Comparison of ENCODE assay signal across 8 cellular contexts in genomic region chr14:103696466-103697071, GRCh38. TPM values are rescaled to one million over a fixed set of nuclear protein-coding genes. Genes with fewer than 3 reads are reported as not detected.
DNase-seq lines count a peak whose midpoint lies in the region; ATAC-seq, FAIRE-seq and TF ChIP-seq lines count a peak whose summit lies in the region.

No MANE protein-coding gene starts in this region.

- H2AFZ ChIP-seq in K562 (ENCODE audit: low read depth, low read length) = no peak overlapping the region

- H3K4me2 ChIP-seq in K562 (ENCODE audit: insufficient read depth, low read length) = no peak overlapping the region

- H4K20me1 ChIP-seq in K562 (replicated peaks; ENCODE audit: control insufficient read depth, insufficient read depth, low read length) = no peaks in the 10 kb centered on the region; the same call in 1 of the 2 replicates

- BruUV-seq in K562 (replicated peaks; lab: Mats Ljungman, UMichigan) = no TSS peak

- 61% methylated on average over 15 of the region's 17 CpGs for WGBS in K562 (ENCODE audit: insufficient coverage, low coverage, missing lambda C conversion rate)

- TF ChIP-seq CTCF in K562 (IDR thresholded peaks at IDR 0.05 in 2 of 3, conservative IDR thresholded peaks at IDR 0.05 in 1 of 3; ENCODE audit: insufficient read depth in 2 of 3, low read depth in 1 of 3, low read length in 3 of 3) (no peak), kidney (IDR thresholded peaks at IDR 0.05; ENCODE audit: borderline replicate concordance, extremely low read depth, insufficient read depth) (no peak)

- H3K4me3 ChIP-seq in K562 (no peak overlapping the region), kidney (ENCODE audit: low read length in 2 of 2) (no peak overlapping the region), stomach smooth muscle (ENCODE audit: low read length in 2 of 2) (peak overlapping the region in 1 of 2 donors; percentile 24)

- intact Hi-C loops in K562 (cut with micrococcal nuclease) = no loop called here
- intact Hi-C loops in kidney (cut with DNase I) = no loop called here

- peak in 2 of 3 experiments; percentile 30 to 57 for DNase-seq in NCI-H1417 (lab: John Stamatoyannopoulos, UW)
- DNase-seq in NCI-H1417 treated with DMSO at 0.1 percent for 48 hours (lab: John Stamatoyannopoulos, UW) = no peak
- DNase-seq in K562 (ENCODE audit: extremely low read depth in 1 of 4, low spot score in 3 of 4) = no peak
- peak; percentile 85 for DNase-seq in kidney
- no peak for DNase-seq in GM19238 (ENCODE audit: insufficient read length, low spot score)
- DNase-seq in NCI-H2196 (lab: John Stamatoyannopoulos, UW; ENCODE audit: unreplicated experiment) = no peak

- H3K36me3 ChIP-seq in K562 (ENCODE audit: control insufficient read depth, insufficient read depth, low read length) (peaks cover 78% of the 10 kb centered on the region; the same call in 2 of the 3 replicates), kidney (ENCODE audit: control insufficient read depth in 1 of 2, insufficient read depth in 2 of 2, low read length in 2 of 2) (peaks cover 8 to 26% of the 10 kb centered on the region in 2 donors), stomach smooth muscle (ENCODE audit: control insufficient read depth in 2 of 2, insufficient read depth in 2 of 2, low read length in 2 of 2) (peaks cover 31 to 36% of the 10 kb centered on the region in 2 donors)

- no peaks in the 10 kb centered on the region for H3K27me3 ChIP-seq in K562 (ENCODE audit: control insufficient read depth in 2 of 2, insufficient read depth in 2 of 2, low read length in 2 of 2)
- H3K27me3 ChIP-seq in stomach smooth muscle (ENCODE audit: control insufficient read depth in 1 of 2, insufficient read depth in 2 of 2, low read length in 2 of 2) = no peaks in the 10 kb centered on the region

- H3K79me2 ChIP-seq in K562 (ENCODE audit: control insufficient read depth, insufficient read depth, low read length) = no peaks in the 10 kb centered on the region

- peaks cover 0 to 31% of the 10 kb centered on the region in 2 experiments; a peak in 2 of 5 replicates for H3K4me1 ChIP-seq in K562 (replicated peaks in 1 of 2; ENCODE audit: control insufficient read depth in 2 of 2, insufficient read depth in 2 of 2, low read length in 2 of 2)
- H3K4me1 ChIP-seq in kidney (ENCODE audit: control insufficient read depth in 1 of 2, insufficient read depth in 1 of 2, low read depth in 1 of 2, low read length in 2 of 2) = peaks cover 6 to 9% of the 10 kb centered on the region in 2 donors
- H3K4me1 ChIP-seq in stomach smooth muscle (ENCODE audit: control insufficient read depth, insufficient read depth, low read length) = peaks cover 44% of the 10 kb centered on the region

- no peak; the same call in 1 of the 2 replicates for TF ChIP-seq POLR2A in K562 (conservative IDR thresholded peaks at IDR 0.05)

- TF ChIP-seq EP300 in K562 (IDR thresholded peaks at IDR 0.05; ENCODE audit: low read length) = no peak

- no peak for TF ChIP-seq RAD21 in K562 (CRISPR knock-in tag; conservative IDR thresholded peaks at IDR 0.05 in 1 of 2, IDR thresholded peaks at IDR 0.05 in 1 of 2)

- H3K9ac ChIP-seq in K562 (ENCODE audit: insufficient read depth in 1 of 2, low read depth in 2 of 2, low read length in 2 of 2) = peak overlapping the region in 1 of 2 experiments; percentile 6; a peak in 1 of 4 replicates
- no peak overlapping the region for H3K9ac ChIP-seq in kidney (ENCODE audit: low read length in 2 of 2)
- peak overlapping the region in 1 of 2 donors; percentile 13 for H3K9ac ChIP-seq in stomach smooth muscle (ENCODE audit: low read length in 2 of 2)

- H3K27ac ChIP-seq in K562 (ENCODE audit: extremely low read depth, low read depth, low read length) = no peak overlapping the region
- no peak overlapping the region for H3K27ac ChIP-seq in kidney (ENCODE audit: low read depth in 2 of 2, low read length in 2 of 2)
- peak overlapping the region; percentile 66 for H3K27ac ChIP-seq in stomach smooth muscle (ENCODE audit: low read length)

- POLR2A ChIA-PET in K562 (lab: Yijun Ruan, JAX) = interaction anchor here (0.8 kb wide), 2 partner anchors 8 to 46 kb away, joined by 3 to 5 read pairs; no protein-coding TSS in a partner anchor

- H3K9me3 ChIP-seq in K562 (replicated peaks; ENCODE audit: control insufficient read depth, insufficient read depth, low read depth, low read length) (no peaks in the 10 kb centered on the region), kidney (ENCODE audit: control insufficient read depth in 1 of 2, low read length in 2 of 2) (no peaks in the 10 kb centered on the region), stomach smooth muscle (ENCODE audit: control insufficient read depth in 2 of 2, low read length in 2 of 2) (no peaks in the 10 kb centered on the region)

- no peak for FAIRE-seq in K562 (lab: Jason Lieb, UNC)
- FAIRE-seq in kidney (lab: Jason Lieb, UNC) = no peak

- ATAC-seq in K562 = no peak; the same call in 2 of the 3 replicates
- ATAC-seq in HG02759 (IDR thresholded peaks at IDR 0.05; ENCODE audit: unreplicated experiment) = no peak

- no peaks in the 10 kb centered on the region for H3K9me1 ChIP-seq in K562 (ENCODE audit: control insufficient read depth, insufficient read depth, low read length)

- CTCF ChIA-PET in K562 (lab: Yijun Ruan, JAX; ENCODE audit: low intra/inter-chr PET ratio) = no interaction called here

- in situ Hi-C loops in K562 (cut with MboI) = no loop called here

TF ChIP-seq in K562, 482 proteins besides CTCF, POLR2A, EP300 and RAD21:
- TF ChIP-seq TFAP4 (CRISPR knock-in tag; IDR thresholded peaks at IDR 0.05; ENCODE audit: borderline replicate concordance) = peak; percentile 19; the same call in 1 of the 2 replicates
- no peak for TF ChIP-seq THRAP3 (IDR thresholded peaks at IDR 0.05; ENCODE audit: borderline replicate concordance)
- no peak for TF ChIP-seq CHD4 (IDR thresholded peaks at IDR 0.05; ENCODE audit: insufficient read depth, insufficient replicate concordance, low read depth, low read length, poor library complexity, severe bottlenecking)
- no peak for TF ChIP-seq ZNF444 (CRISPR knock-in tag; IDR thresholded peaks at IDR 0.05)
- peak; percentile 27 for TF ChIP-seq POLR2G (IDR thresholded peaks at IDR 0.05; ENCODE audit: low read depth, low read length)
- TF ChIP-seq PPARD (CRISPR knock-in tag; IDR thresholded peaks at IDR 0.05) = no peak

RNA-seq across cellular contexts. Expression of gene XRCC3, which starts 18.7 kb away (rescaled TPM):
- 101 and 113 TPM in 2 replicates for total RNA-seq in K562 (2011; cell fraction: chromatin; rRNA removed; ENCODE audit: low replicate concordance)
- 61.2 and 62.1 TPM in 2 replicates for total RNA-seq in K562 (2011; cell fraction: nucleolus; rRNA removed)
- 38.5 and 51.0 TPM in 2 replicates for total RNA-seq in K562 (2011; cell fraction: nucleoplasm; rRNA removed)
- total RNA-seq in K562 (2014; rRNA removed) (46.1 and 54.1 TPM in 2 replicates), K562 (2014; rRNA removed; fragmentation: Illumina TruSeq; extraction: Trizol) (30.2 TPM in 2 replicates), K562 (2015; rRNA removed; fragmentation: Illumina TruSeq; extraction: Trizol) (25.7 and 30.3 TPM in 2 replicates), K562 (2021) (38.2 and 41.3 TPM in 2 replicates), kidney (6.3 TPM)
- polyA plus RNA-seq in K562 (2011; rRNA removed) (19.0 and 24.3 TPM in 2 replicates), K562 (2014; fragmentation: Illumina TruSeq; extraction: Trizol) (44.5 and 59.3 TPM in 2 replicates), K562 (2014; fragmentation: Nextera tagmentation; extraction: Ambion mirVana) (under 1 TPM; 0.34 to 0.38 TPM), K562 (2014; rRNA removed) (39.9 and 44.1 TPM in 2 replicates), kidney (ENCODE audit: insufficient read depth, low read depth, low replicate concordance) (2.8 TPM)
- polyA plus RNA-seq in K562 (2011; cell fraction: cytosol; rRNA removed) = 25.1 and 35.1 TPM in 2 replicates
- polyA plus RNA-seq in K562 (2011; cell fraction: nucleus; rRNA removed) = 39.2 and 66.6 TPM in 2 replicates
- polyA plus RNA-seq in K562 (2012) = 27.2 and 37.1 TPM in 2 replicates
- polyA minus RNA-seq in K562 (2011; rRNA and poly(A)+ RNA removed) = 15.4 and 24.3 TPM in 2 replicates
- 17.7 and 17.8 TPM in 2 replicates for polyA minus RNA-seq in K562 (2011; cell fraction: cytosol; rRNA and poly(A)+ RNA removed)
- 19.2 and 19.5 TPM in 2 replicates for polyA minus RNA-seq in K562 (2011; cell fraction: nucleus; rRNA and poly(A)+ RNA removed)

RNA-seq across cellular contexts. Expression of gene ZFYVE21, which starts 19.0 kb away (rescaled TPM):
- 79.0 and 151 TPM in 2 replicates for total RNA-seq in K562 (2011; cell fraction: chromatin; rRNA removed; ENCODE audit: low replicate concordance)
- total RNA-seq in K562 (2011; cell fraction: nucleolus; rRNA removed) = 69.2 and 87.8 TPM in 2 replicates
- total RNA-seq in K562 (2011; cell fraction: nucleoplasm; rRNA removed) = 66.9 and 68.4 TPM in 2 replicates
- total RNA-seq in K562 (2014; rRNA removed) = 16.3 and 21.1 TPM in 2 replicates
- 9.9 and 11.8 TPM in 2 replicates for total RNA-seq in K562 (2014; rRNA removed; fragmentation: Illumina TruSeq; extraction: Trizol)
- total RNA-seq in K562 (2015; rRNA removed; fragmentation: Illumina TruSeq; extraction: Trizol) = 15.0 and 15.6 TPM in 2 replicates
- total RNA-seq in K562 (2021) = 17.1 and 18.0 TPM in 2 replicates
- 23.1 and 24.3 TPM in 2 replicates for polyA plus RNA-seq in K562 (2011; rRNA removed)
- polyA plus RNA-seq in K562 (2011; cell fraction: cytosol; rRNA removed) = 27.7 and 35.5 TPM in 2 replicates
- 44.1 and 51.8 TPM in 2 replicates for polyA plus RNA-seq in K562 (2011; cell fraction: nucleus; rRNA removed)
- polyA plus RNA-seq in K562 (2012) = 15.8 and 16.8 TPM in 2 replicates
- 11.9 and 14.4 TPM in 2 replicates for polyA plus RNA-seq in K562 (2014; fragmentation: Illumina TruSeq; extraction: Trizol)
- polyA plus RNA-seq in K562 (2014; fragmentation: Nextera tagmentation; extraction: Ambion mirVana) = 1 to 10 TPM in 1 of 2 experiments, under 1 TPM in 1; 0.90 to 2.8 TPM
- 23.1 and 25.5 TPM in 2 replicates for polyA plus RNA-seq in K562 (2014; rRNA removed)
- polyA minus RNA-seq in K562 (2011; rRNA and poly(A)+ RNA removed) = 9.3 and 9.5 TPM in 2 replicates
- polyA minus RNA-seq in K562 (2011; cell fraction: cytosol; rRNA and poly(A)+ RNA removed) = 17.4 and 20.7 TPM in 2 replicates
- 16.2 and 17.8 TPM in 2 replicates for polyA minus RNA-seq in K562 (2011; cell fraction: nucleus; rRNA and poly(A)+ RNA removed)
- 70.9 TPM for total RNA-seq in kidney
- polyA plus RNA-seq in kidney (ENCODE audit: insufficient read depth, low read depth, low replicate concordance) = 67.8 TPM

Comparison
In these comparisons a context has a peak if more than half of its experiments do, and no peak if none do; other contexts are left out.
1. DNase-seq: peak in NCI-H1417 (2 of 3) and kidney (single experiment); none in NCI-H1417 treated with DMSO at 0.1 percent for 48 hours (single experiment), K562 (0 of 4), GM19238 (single experiment) and NCI-H2196 (single experiment).